ENCODE assay signal across 1 cellular context in genomic region chr1:89762801-89763648, GRCh38.
TF ChIP-seq lines count a peak whose summit lies in the region.

No MANE protein-coding gene starts in this region.

TF ChIP-seq in K562, 482 proteins besides CTCF, POLR2A, EP300 and RAD21 (continued from another document):
- TF ChIP-seq PKNOX1 (IDR thresholded peaks at IDR 0.05) = peak; percentile 62
- 0 out of 2 replicates have a peak, but pooled peaks have one; percentile 54 for TF ChIP-seq THAP12 (CRISPR knock-in tag; IDR thresholded peaks at IDR 0.05)
- TF ChIP-seq SOX6 (IDR thresholded peaks at IDR 0.05) = 0 out of 2 replicates have a peak, but pooled peaks have one; percentile 34
- no peak for TF ChIP-seq GTF2A2 (tag; IDR thresholded peaks at IDR 0.05)
- TF ChIP-seq TFAP4 (CRISPR knock-in tag; IDR thresholded peaks at IDR 0.05; ENCODE audit: borderline replicate concordance) = peak; percentile 72
- no peak for TF ChIP-seq PTRF (tag; IDR thresholded peaks at IDR 0.05)
- TF ChIP-seq ELF1 (tag; IDR thresholded peaks at IDR 0.05) = peak; percentile 25; the same call in 1 of the 2 replicates
- peak in 1 of 2 experiments; percentile 86; a peak in 2 of 4 replicates for TF ChIP-seq HDAC1 (IDR thresholded peaks at IDR 0.05)
- TF ChIP-seq ARID1B (IDR thresholded peaks at IDR 0.05) = peak; percentile 68
- peak; percentile 62; the same call in 1 of the 2 replicates for TF ChIP-seq ETV5 (CRISPR knock-in tag; IDR thresholded peaks at IDR 0.05; ENCODE audit: low read depth)
- no peak for TF ChIP-seq PRPF4 (IDR thresholded peaks at IDR 0.05; ENCODE audit: insufficient read depth, low read depth, low read length, poor library complexity, severe bottlenecking)
- 0 out of 2 replicates have a peak, but pooled peaks have one; percentile 38 for TF ChIP-seq ZBTB26 (CRISPR knock-in tag; IDR thresholded peaks at IDR 0.05)
